Comparison of ENCODE assay signal across 14 cellular contexts in the genomic region with DNA sequence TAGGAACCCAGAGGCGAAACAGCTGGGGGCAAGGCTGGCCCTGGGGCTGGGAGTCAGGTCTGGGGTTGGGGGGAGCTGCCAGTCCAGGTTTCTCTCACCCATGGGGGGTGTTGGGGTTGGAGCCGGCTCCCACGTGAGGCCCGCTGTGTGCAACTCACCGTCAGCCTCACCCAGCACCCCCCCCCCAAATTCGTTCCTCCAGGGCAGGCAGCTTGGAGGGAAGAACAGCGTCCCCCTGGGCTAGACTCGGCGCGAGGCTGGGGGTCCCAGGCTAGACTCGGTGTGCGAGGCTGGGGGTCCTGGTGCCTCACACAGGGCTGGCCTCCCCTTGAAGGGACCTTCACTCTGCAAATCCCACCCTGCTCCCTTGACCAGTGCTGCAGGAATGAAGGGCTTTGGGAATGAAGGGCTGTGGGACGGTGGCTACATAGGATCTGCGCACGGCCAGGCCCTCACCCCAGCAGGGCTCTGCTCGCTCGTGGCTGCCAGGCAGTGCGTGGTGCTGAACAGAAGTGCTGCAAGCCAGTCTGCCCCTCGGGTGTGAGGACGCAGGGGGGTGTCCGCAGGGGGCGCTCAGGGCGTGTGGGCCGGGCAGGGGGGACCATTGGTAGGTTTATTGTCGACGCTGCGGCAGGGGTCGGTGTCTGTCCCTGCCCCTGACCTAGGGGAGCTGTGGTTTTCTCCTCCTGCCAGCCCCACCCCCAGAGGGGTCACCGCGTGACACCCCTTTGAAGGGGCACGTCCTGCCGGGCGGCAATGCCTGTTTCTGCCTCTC.
"Had no signal": no experiment of that assay in that cellular context is flagged by ENCODE, and none has a peak within 500 bp of the region (broad histone marks: within the 10 kb centered on the region; RNA-seq: fewer than 3 reads in every experiment).

No MANE protein-coding gene starts in this region.

- H3K9ac ChIP-seq: neural progenitor cell had no signal

- H3K9me3 Mint-ChIP-seq: activated CD8-positive, alpha-beta T cell treated with anti-CD3 and anti-CD28 coated beads for 36 hours; activated naive CD8-positive, alpha-beta T cell treated with anti-CD3 and anti-CD28 coated beads for 36 hours; neural progenitor cell had no signal

- H3K4me1 ChIP-seq: neural progenitor cell, pancreas had no signal

- H3K27ac ChIP-seq: brain microvascular endothelial cell, esophagus muscularis mucosa, neural progenitor cell, pancreas, tibial artery had no signal

- ATAC-seq: activated CD4-positive, alpha-beta T cell treated with anti-CD3 and anti-CD28 coated beads for 36 hours; activated CD8-positive, alpha-beta T cell treated with anti-CD3 and anti-CD28 coated beads for 36 hours; pancreas had no signal

- H3K4me2 ChIP-seq: neural progenitor cell had no signal

- H3K36me3 ChIP-seq: brain microvascular endothelial cell, neural progenitor cell had no signal

- H3K9me3 ChIP-seq: esophagus muscularis mucosa, pancreas, tibial artery had no signal

- H3K4me3 ChIP-seq: esophagus muscularis mucosa, neural progenitor cell, pancreas, tibial artery had no signal

- H3K27ac Mint-ChIP-seq: activated CD4-positive, alpha-beta T cell treated with anti-CD3 and anti-CD28 coated beads for 36 hours; activated CD8-positive, alpha-beta T cell treated with anti-CD3 and anti-CD28 coated beads for 36 hours; activated naive CD8-positive, alpha-beta T cell treated with anti-CD3 and anti-CD28 coated beads for 36 hours; neural progenitor cell had no signal

- H3K36me3 Mint-ChIP-seq: activated naive CD8-positive, alpha-beta T cell treated with anti-CD3 and anti-CD28 coated beads for 36 hours; neural progenitor cell had no signal

- H3K27me3 Mint-ChIP-seq: activated CD4-positive, alpha-beta T cell treated with anti-CD3 and anti-CD28 coated beads for 36 hours; activated CD8-positive, alpha-beta T cell treated with anti-CD3 and anti-CD28 coated beads for 36 hours; activated naive CD8-positive, alpha-beta T cell treated with anti-CD3 and anti-CD28 coated beads for 36 hours had no signal

- H3K4me1 Mint-ChIP-seq: activated CD4-positive, alpha-beta T cell treated with anti-CD3 and anti-CD28 coated beads for 36 hours; neural progenitor cell had no signal

- H2AFZ ChIP-seq: neural progenitor cell had no signal

- H3K27me3 ChIP-seq: neural progenitor cell, pancreas had no signal

- H3K4me3 Mint-ChIP-seq: activated CD4-positive, alpha-beta T cell treated with anti-CD3 and anti-CD28 coated beads for 36 hours; activated CD8-positive, alpha-beta T cell treated with anti-CD3 and anti-CD28 coated beads for 36 hours; activated naive CD8-positive, alpha-beta T cell treated with anti-CD3 and anti-CD28 coated beads for 36 hours; neural progenitor cell had no signal

- DNase-seq: activated CD4-positive, alpha-beta T cell treated with anti-CD3 and anti-CD28 coated beads for 36 hours; activated CD8-positive, alpha-beta memory T cell treated with anti-CD3 and anti-CD28 coated beads, Interleukin-2, amount 50 U/mL, for 4 hours; activated CD8-positive, alpha-beta T cell treated with anti-CD3 and anti-CD28 coated beads for 36 hours; activated naive CD8-positive, alpha-beta T cell treated with anti-CD3 and anti-CD28 coated beads for 36 hours; brain microvascular endothelial cell; cortex of kidney; effector CD4-positive, alpha-beta T cell; mammary epithelial cell; pancreas; stimulated activated CD4-positive, alpha-beta T cell treated with anti-CD3 and anti-CD28 coated beads, Interleukin-12 subunit alpha, Interleukin-12 subunit beta, amount 100 ng/mL, for 4 hours; stimulated activated CD4-positive, alpha-beta T cell treated with anti-CD3 and anti-CD28 coated beads, Interleukin-2, amount 100 ng/mL, for 24 hours; tibial artery had no signal
